ENCODE assay signal across 26 cellular contexts in the genomic region with DNA sequence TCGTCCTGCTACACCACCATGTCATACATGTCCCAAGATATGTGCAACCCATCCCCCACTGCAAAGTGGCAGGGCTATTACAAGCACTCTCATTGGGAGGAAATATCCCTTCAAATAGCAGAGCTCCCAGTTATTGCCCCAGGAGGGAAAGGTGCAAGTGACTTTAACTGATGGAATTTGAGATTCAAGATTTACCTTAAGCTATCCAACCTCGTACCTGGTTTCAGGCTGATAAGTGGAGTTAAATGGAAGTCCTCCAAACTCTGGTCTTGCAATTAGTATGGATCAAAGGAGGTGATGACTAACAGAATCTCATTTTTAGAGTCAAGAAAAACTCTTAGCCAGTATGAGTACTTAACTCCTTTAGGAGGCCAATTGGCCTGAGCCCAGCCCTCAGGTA. TPM values are rescaled to one million over a fixed set of nuclear protein-coding genes. Genes with fewer than 3 reads are reported as not detected.
A peak's percentile ranks its signal among the peaks of the same experiment; 100 is the strongest.
DNase-seq lines count a peak whose midpoint lies in the region; ATAC-seq and TF ChIP-seq lines count a peak whose summit lies in the region.
"Had no signal": no experiment of that assay in that cellular context is flagged by ENCODE, and none has a peak within 500 bp of the region (broad histone marks: within the 10 kb centered on the region; RNA-seq: fewer than 3 reads in every experiment).

No MANE protein-coding gene starts in this region.

- no peak for TF ChIP-seq POLR2A in spleen (IDR thresholded peaks at IDR 0.05)

- H4K20me1 ChIP-seq in PC-3 (ENCODE audit: low read length), result no peaks in the 10 kb centered on the region

- H3K4me1 Mint-ChIP-seq in endodermal cell, result peaks cover 51% of the 10 kb centered on the region

- H3K9ac ChIP-seq in PC-3 (ENCODE audit: low read length) (no peak overlapping the region), endodermal cell (ENCODE audit: extremely low read depth, low read length, poor library complexity, severe bottlenecking) (no peak overlapping the region)

- CTCF ChIA-PET in PC-3 (lab: Charles Lee), result no interaction called here

- H3K27me3 Mint-ChIP-seq in endodermal cell (ENCODE audit: insufficient read depth), result peaks cover 31% of the 10 kb centered on the region

- no peaks in the 10 kb centered on the region for H3F3A ChIP-seq in PC-3 (ENCODE audit: low read length, unreplicated experiment)

- peak overlapping the region; percentile 89 for H3K4me3 Mint-ChIP-seq in endodermal cell
- H3K4me3 Mint-ChIP-seq: activated naive CD8-positive, alpha-beta T cell had no signal

- ATAC-seq in PC-3, result no peak
- peak; percentile 29 for ATAC-seq in lung (ENCODE audit: insufficient read depth, low FRiP score)
- no peak for ATAC-seq in left colon
- ATAC-seq: GM12878, pancreas had no signal

- peaks cover 27% of the 10 kb centered on the region for H3K36me3 Mint-ChIP-seq in endodermal cell (ENCODE audit: low read depth)
- H3K36me3 Mint-ChIP-seq: activated naive CD8-positive, alpha-beta T cell had no signal

- H3K4me1 ChIP-seq in PC-3 (ENCODE audit: insufficient read depth, low read length) (no peaks in the 10 kb centered on the region), endodermal cell (ENCODE audit: control insufficient read depth, insufficient read depth, low read length) (no peaks in the 10 kb centered on the region), lung (ENCODE audit: control insufficient read depth in 2 of 2, insufficient read depth in 2 of 2, low read length in 2 of 2) (peaks cover 0 to 4% of the 10 kb centered on the region in 2 donors), spleen (peaks cover 0 to 32% (median 17%) of the 10 kb centered on the region in 6 donors)

- H3K27ac Mint-ChIP-seq in endodermal cell, result no peak overlapping the region
- H3K27ac Mint-ChIP-seq: activated naive CD8-positive, alpha-beta T cell; nephron had no signal

- POLR2A ChIA-PET in PC-3 (lab: Charles Lee; ENCODE audit: unreplicated experiment), result no interaction called here

- TF ChIP-seq CTCF in PC-3 (conservative IDR thresholded peaks at IDR 0.05; ENCODE audit: low read depth, low read length), result no peak
- no peak for TF ChIP-seq CTCF in endodermal cell (conservative IDR thresholded peaks at IDR 0.05)
- TF ChIP-seq CTCF in lung (IDR thresholded peaks at IDR 0.05; ENCODE audit: control extremely low read depth, extremely low read depth), result no peak
- TF ChIP-seq CTCF in spleen (IDR thresholded peaks at IDR 0.05 in 8 of 11, conservative IDR thresholded peaks at IDR 0.05 in 3 of 11), result no peak
- TF ChIP-seq CTCF in brain microvascular endothelial cell (IDR thresholded peaks at IDR 0.05; ENCODE audit: low read depth, low read length, missing control alignments), result no peak

- intact Hi-C loops in PC-3 (cut with micrococcal nuclease) (no loop called here), spleen (cut with DNase I; ENCODE audit: low total_unique reads) (no loop called here), left colon (cut with DNase I, micrococcal nuclease) (no loop called here)

- no peaks in the 10 kb centered on the region for H3K36me3 ChIP-seq in PC-3 (ENCODE audit: low read depth, low read length)
- H3K36me3 ChIP-seq in endodermal cell (ENCODE audit: control insufficient read depth, insufficient read depth, low read length), result no peaks in the 10 kb centered on the region
- H3K36me3 ChIP-seq in lung (ENCODE audit: control insufficient read depth in 2 of 2, insufficient read depth in 2 of 2, low read length in 2 of 2), result no peaks in the 10 kb centered on the region
- no peaks in the 10 kb centered on the region for H3K36me3 ChIP-seq in spleen
- H3K36me3 ChIP-seq in brain microvascular endothelial cell (replicated peaks), result no peaks in the 10 kb centered on the region
- H3K36me3 ChIP-seq: ascending aorta, pancreas had no signal

- H3K9me3 ChIP-seq in PC-3 (ENCODE audit: low read length) (no peaks in the 10 kb centered on the region), endodermal cell (ENCODE audit: control insufficient read depth, low read length) (no peaks in the 10 kb centered on the region), lung (ENCODE audit: control insufficient read depth in 2 of 2, insufficient read depth in 1 of 2, low read length in 1 of 2) (peaks cover 0 to 4% of the 10 kb centered on the region in 2 donors), spleen (no peaks in the 10 kb centered on the region)
- H3K9me3 ChIP-seq: ascending aorta, pancreas had no signal

- WGBS in endodermal cell (ENCODE audit: insufficient coverage in 1 of 2, insufficient read length in 1 of 2), 2 experiments, result 90 to 100% methylated on average over 1 to 2 of the region's 2 CpGs
- WGBS in lung, 2 donors, result 64 to 76% methylated on average over 2 of the region's 2 CpGs
- 76 to 96% (median 86%) methylated on average over 2 of the region's 2 CpGs for WGBS in spleen, 5 donors

- no peaks in the 10 kb centered on the region for H3K79me2 ChIP-seq in PC-3 (ENCODE audit: low read length)

- H3K27me3 ChIP-seq in PC-3 (ENCODE audit: low read length) (peaks cover 7% of the 10 kb centered on the region; the same call in 1 of the 2 replicates), endodermal cell (ENCODE audit: control insufficient read depth, insufficient read depth, low read length, poor library complexity, severe bottlenecking) (peaks cover 14% of the 10 kb centered on the region), lung (ENCODE audit: control insufficient read depth, insufficient read depth) (no peaks in the 10 kb centered on the region), spleen (replicated peaks in 1 of 7) (peaks cover 0 to 52% (median 13%) of the 10 kb centered on the region in 7 donors), brain microvascular endothelial cell (replicated peaks) (peaks cover 19% of the 10 kb centered on the region)
- H3K27me3 ChIP-seq: ascending aorta had no signal

- no peaks in the 10 kb centered on the region for H3K9me2 ChIP-seq in PC-3 (replicated peaks; ENCODE audit: low read length)

- peak; percentile 8 for DNase-seq in PC-3
- DNase-seq in endodermal cell, result no peak
- no peak for DNase-seq in lung (ENCODE audit: low spot score)
- no peak for DNase-seq in spleen
- no peak for DNase-seq in left colon
- no peak for DNase-seq in brain microvascular endothelial cell
- DNase-seq in NCI-H69 (lab: John Stamatoyannopoulos, UW), result no peak
- DNase-seq in glomerular visceral epithelial cell (ENCODE audit: extremely low spot score), result no peak
- DNase-seq: activated CD4-positive, alpha-beta T cell treated with anti-CD3 and anti-CD28 coated beads, Interleukin-2, amount 50 U/mL, for 48 hours; activated CD4-positive, CD25-positive, alpha-beta regulatory T cell; activated CD8-positive, alpha-beta memory T cell treated with anti-CD3 and anti-CD28 coated beads, Interleukin-2, amount 50 U/mL, for 4 hours; C1 segment of cervical spinal cord; Calu3; GOT3; NCI-H2029 treated with DMSO at 0.1 percent for 48 hours; NCI-H226; pancreas; SHP77 treated with DMSO at 0.1 percent for 48 hours; stimulated activated CD8-positive, alpha-beta memory T cell treated with anti-CD3 and anti-CD28 coated beads, Interleukin-4, amount 100 ng/mL, for 48 hours; T-helper 9 cell had no signal

- no peak overlapping the region for H3K4me2 ChIP-seq in PC-3 (ENCODE audit: low read length)

- H2AFZ ChIP-seq in PC-3 (ENCODE audit: low read length), result no peak overlapping the region

- no peak overlapping the region for H3K27ac ChIP-seq in PC-3 (ENCODE audit: low read length)
- H3K27ac ChIP-seq in endodermal cell (ENCODE audit: low read depth, low read length), result no peak overlapping the region
- H3K27ac ChIP-seq in lung (ENCODE audit: low read depth in 1 of 2, low read length in 1 of 2), result peak overlapping the region in 1 of 2 donors; percentile 31
- no peak overlapping the region for H3K27ac ChIP-seq in spleen
- no peak overlapping the region for H3K27ac ChIP-seq in brain microvascular endothelial cell
- H3K27ac ChIP-seq: ascending aorta, pancreas had no signal

- no TSS peak for BruUV-seq in PC-3 (replicated peaks; lab: Mats Ljungman, UMichigan)

- in situ Hi-C loops in brain microvascular endothelial cell (cut with HindIII; ENCODE audit: low pct_ligation_motif_present, low sequenced_read_pairs), result no loop called here

- H3K4me3 ChIP-seq in PC-3 (ENCODE audit: low read length) (no peak overlapping the region), endodermal cell (ENCODE audit: low read length) (peak overlapping the region; percentile 93), lung (peak overlapping the region; percentile 45), spleen (peak overlapping the region in 7 of 8 donors; percentile 29 to 68 (median 47)), brain microvascular endothelial cell (ENCODE audit: low read depth, low read length) (no peak overlapping the region)
- H3K4me3 ChIP-seq: GM12878 had no signal

- H3K9me3 Mint-ChIP-seq in endodermal cell, result no peaks in the 10 kb centered on the region
- H3K9me3 Mint-ChIP-seq: nephron had no signal

RNA-seq across cellular contexts. Expression of a gene that starts 2.1 kb away (rescaled TPM):
- total RNA-seq in PC-3 (2014; rRNA removed) (not detected in 2 replicates), endodermal cell (100 to 1,000 TPM; 126 to 134 TPM), lung (100 to 1,000 TPM in 1 of 2 donors, 10 to 100 TPM in 1; 27.2 to 131 TPM), spleen (100 to 1,000 TPM in 1 of 7 donors, 10 to 100 TPM in 6; 18.2 to 118 (median 46.4) TPM), left colon (10 to 100 TPM; 50.6 to 57.7 TPM)
- polyA plus RNA-seq in endodermal cell (2013, experiment 1 of 2), result 10.6 TPM
- 12.8 TPM for polyA plus RNA-seq in endodermal cell (2013, experiment 2 of 2)
- polyA plus RNA-seq in lung (10 to 100 TPM; 27.8 to 57.5 TPM), spleen (1 to 10 TPM; 4.8 to 6.7 (median 5.4) TPM)
- total RNA-seq: Calu3, HT-29, OCI-LY7 had no signal
- polyA plus RNA-seq: GM12878 had no signal

Comparison
In these comparisons a context has a peak if more than half of its experiments do, and no peak if none do; other contexts are left out.
1. H3K4me3 ChIP-seq: peak in endodermal cell (single experiment), lung (single experiment) and spleen (7 of 8); none in PC-3 (single experiment) and brain microvascular endothelial cell (single experiment).
2. RNA of a gene that starts 2.1 kb away (total RNA-seq): 126 to 134 TPM in endodermal cell, 27.2 to 131 TPM in lung, 50.6 to 57.7 TPM in left colon and 18.2 to 118 TPM in spleen; not detected in PC-3; every median in the first group is over 10 times any median in the second.